ENCODE assay signal across 11 cellular contexts in the genomic region with DNA sequence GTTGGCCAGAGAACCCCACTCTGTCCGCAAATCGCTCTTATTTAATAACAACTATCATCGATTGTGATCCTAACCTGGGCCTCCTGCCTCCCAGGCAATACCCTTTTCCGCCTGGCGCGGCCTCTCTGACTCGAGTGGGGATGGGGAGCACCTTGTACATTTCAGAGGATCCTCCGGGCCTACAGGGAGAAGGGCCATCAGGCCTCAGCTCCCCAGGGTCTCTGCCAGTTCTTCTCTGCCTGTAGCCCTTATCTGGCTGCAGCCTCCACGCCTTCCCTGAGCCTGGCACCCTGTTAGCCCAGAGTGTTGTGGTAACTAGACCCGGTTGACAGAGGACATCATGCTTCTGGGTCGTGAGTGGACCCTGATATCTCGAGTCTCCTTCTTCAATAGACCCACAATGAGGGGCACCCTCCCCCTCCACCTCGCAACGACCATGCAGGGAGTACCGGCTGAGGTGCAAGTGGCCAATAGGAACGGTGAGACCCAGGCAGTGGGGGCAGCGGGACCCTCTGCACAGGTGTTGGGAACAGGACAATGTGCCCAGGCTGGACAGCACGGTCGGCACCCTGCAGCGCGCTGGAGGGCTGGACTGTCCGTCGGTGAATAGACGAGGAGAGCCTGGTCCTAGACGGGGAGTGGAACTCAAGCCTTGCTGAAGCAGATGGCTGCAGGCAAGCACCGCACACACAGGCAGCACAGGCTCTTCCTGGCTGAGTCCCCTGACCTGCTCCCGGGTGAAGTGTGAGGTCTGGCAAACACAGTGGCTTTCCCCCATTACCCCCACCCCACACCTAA. TPM values are rescaled to one million over a fixed set of nuclear protein-coding genes. Genes with fewer than 3 reads are reported as not detected.
A peak's percentile ranks its signal among the peaks of the same experiment; 100 is the strongest.
DNase-seq lines count a peak whose midpoint lies in the region; ATAC-seq and TF ChIP-seq lines count a peak whose summit lies in the region.
"Had no signal": no experiment of that assay in that cellular context is flagged by ENCODE, and none has a peak within 500 bp of the region (broad histone marks: within the 10 kb centered on the region; RNA-seq: fewer than 3 reads in every experiment).

No MANE protein-coding gene starts in this region.

- no peak overlapping the region for H3K4me2 ChIP-seq in smooth muscle cell

- no peaks in the 10 kb centered on the region for H3K9me3 Mint-ChIP-seq in activated CD4-positive, alpha-beta T cell treated with anti-CD3 and anti-CD28 coated beads, Interleukin-2, amount 10 ng/mL, durations not matched to agents 7 days and 5 days
- no peaks in the 10 kb centered on the region for H3K9me3 Mint-ChIP-seq in activated T-cell treated with anti-CD3 and anti-CD28 coated beads, Interleukin-2, amount 50 U/mL, for 4 hours

- no peaks in the 10 kb centered on the region for H3K79me2 ChIP-seq in smooth muscle cell (ENCODE audit: low read depth)

- WGBS in iPS DF 6.9 (ENCODE audit: insufficient coverage, insufficient read length), result no CpG with 5 or more reads among the region's 27 CpGs
- 80% methylated on average over 27 of the region's 27 CpGs for WGBS in smooth muscle cell (ENCODE audit: low lambda C conversion rate)

- peaks cover 60% of the 10 kb centered on the region for H3K4me1 Mint-ChIP-seq in activated CD4-positive, alpha-beta T cell treated with anti-CD3 and anti-CD28 coated beads, Interleukin-2, amount 10 ng/mL, durations not matched to agents 7 days and 5 days
- peaks cover 51% of the 10 kb centered on the region for H3K4me1 Mint-ChIP-seq in activated T-cell treated with anti-CD3 and anti-CD28 coated beads, Interleukin-2, amount 50 U/mL, for 4 hours (ENCODE audit: low read depth)

- H3K36me3 Mint-ChIP-seq in activated CD4-positive, alpha-beta T cell treated with anti-CD3 and anti-CD28 coated beads, Interleukin-2, amount 10 ng/mL, durations not matched to agents 7 days and 5 days (ENCODE audit: low read depth), result no peaks in the 10 kb centered on the region
- no peaks in the 10 kb centered on the region for H3K36me3 Mint-ChIP-seq in activated T-cell treated with anti-CD3 and anti-CD28 coated beads, Interleukin-2, amount 50 U/mL, for 4 hours (ENCODE audit: insufficient read depth)

- ATAC-seq in activated T-cell treated with anti-CD3 and anti-CD28 coated beads, Interleukin-2, amount 50 U/mL, for 4 hours, result no peak
- no peak for ATAC-seq in HG03097 (IDR thresholded peaks at IDR 0.05; ENCODE audit: low FRiP score, unreplicated experiment)

- H3K4me3 Mint-ChIP-seq in activated CD4-positive, alpha-beta T cell treated with anti-CD3 and anti-CD28 coated beads, Interleukin-2, amount 10 ng/mL, durations not matched to agents 7 days and 5 days, result peak overlapping the region; percentile 1
- H3K4me3 Mint-ChIP-seq in activated T-cell treated with anti-CD3 and anti-CD28 coated beads, Interleukin-2, amount 50 U/mL, for 4 hours, result peak overlapping the region; percentile 63

- H3K27me3 ChIP-seq in iPS DF 6.9 (ENCODE audit: control insufficient read depth, insufficient read depth, low read length) (no peaks in the 10 kb centered on the region), smooth muscle cell (ENCODE audit: low read depth) (peaks cover 54% of the 10 kb centered on the region)

- no peak overlapping the region for H3K27ac Mint-ChIP-seq in activated CD4-positive, alpha-beta T cell treated with anti-CD3 and anti-CD28 coated beads, Interleukin-2, amount 10 ng/mL, durations not matched to agents 7 days and 5 days

- peak overlapping the region; percentile 27; the same call in 1 of the 2 replicates for H3K4me3 ChIP-seq in iPS DF 6.9 (ENCODE audit: low read length)
- H3K4me3 ChIP-seq in smooth muscle cell, result peak overlapping the region; percentile 38

- H3K27ac ChIP-seq in iPS DF 6.9 (ENCODE audit: low read length) (no peak overlapping the region), smooth muscle cell (ENCODE audit: low read depth) (no peak overlapping the region), caudate nucleus (ENCODE audit: low read depth, low read length) (no peak overlapping the region)

- H3K36me3 ChIP-seq in iPS DF 6.9 (ENCODE audit: control insufficient read depth, insufficient read depth, low read length) (no peaks in the 10 kb centered on the region), smooth muscle cell (ENCODE audit: low read depth) (no peaks in the 10 kb centered on the region)

- H4K20me1 ChIP-seq in smooth muscle cell (ENCODE audit: low read depth), result no peaks in the 10 kb centered on the region

- H3K9me3 ChIP-seq in iPS DF 6.9 (ENCODE audit: control insufficient read depth, insufficient read depth, low read length) (no peaks in the 10 kb centered on the region), smooth muscle cell (replicated peaks; ENCODE audit: low read depth) (no peaks in the 10 kb centered on the region)

- peaks cover 38% of the 10 kb centered on the region for H3K27me3 Mint-ChIP-seq in activated CD4-positive, alpha-beta T cell treated with anti-CD3 and anti-CD28 coated beads, Interleukin-2, amount 10 ng/mL, durations not matched to agents 7 days and 5 days
- H3K27me3 Mint-ChIP-seq in activated T-cell treated with anti-CD3 and anti-CD28 coated beads, Interleukin-2, amount 50 U/mL, for 4 hours (ENCODE audit: low read depth), result peaks cover 12% of the 10 kb centered on the region

- no peak overlapping the region for H2AFZ ChIP-seq in smooth muscle cell (ENCODE audit: low read depth)

- H3K4me1 ChIP-seq in iPS DF 6.9 (ENCODE audit: control insufficient read depth, insufficient read depth, low read length) (peaks cover 2% of the 10 kb centered on the region; the same call in 1 of the 2 replicates), smooth muscle cell (ENCODE audit: low read depth) (no peaks in the 10 kb centered on the region)

- POLR2A ChIA-PET in activated CD4-positive, alpha-beta T cell treated with anti-CD3 and anti-CD28 coated beads, Interleukin-2, amount 10 ng/mL, durations not matched to agents 7 days and 5 days (lab: Charles Lee), result interaction anchor here (0.6 kb wide), 1 partner anchor 180 kb away, joined by 8 read pairs; no protein-coding TSS in a partner anchor

- no peaks in the 10 kb centered on the region for H3F3A ChIP-seq in smooth muscle cell (ENCODE audit: low read depth)

- H3K9ac ChIP-seq in smooth muscle cell (ENCODE audit: low read depth), result no peak overlapping the region

- CTCF ChIA-PET in activated CD4-positive, alpha-beta T cell treated with anti-CD3 and anti-CD28 coated beads, Interleukin-2, amount 10 ng/mL, durations not matched to agents 7 days and 5 days (lab: Charles Lee), result interaction anchor here (1.0 to 4.1 kb wide), 7 partner anchors 14 to 191 kb away, joined by 3 to 33 read pairs (median 4); a partner anchor contains a TSS

- no peak for DNase-seq in activated CD4-positive, alpha-beta T cell treated with anti-CD3 and anti-CD28 coated beads, Interleukin-2, amount 10 ng/mL, durations not matched to agents 7 days and 5 days
- no peak for DNase-seq in activated CD4-positive, alpha-beta T cell treated with anti-CD3 and anti-CD28 coated beads, Interleukin-2, amount 50 U/mL, for 4 hours
- DNase-seq in activated T-cell treated with anti-CD3 and anti-CD28 coated beads, Interleukin-2, amount 50 U/mL, for 4 hours, result no peak
- DNase-seq in iPS DF 6.9 (ENCODE audit: low read depth, low spot score) (no peak), smooth muscle cell (lab: John Stamatoyannopoulos, UW; ENCODE audit: unreplicated experiment) (no peak), NCI-H146 (lab: John Stamatoyannopoulos, UW) (no peak), caudate nucleus (lab: John Stamatoyannopoulos, UW) (no peak)
- DNase-seq: NCI-H226 had no signal

- no peak for TF ChIP-seq CTCF in smooth muscle cell (IDR thresholded peaks at IDR 0.05; ENCODE audit: borderline replicate concordance, insufficient read depth, poor library complexity, severe bottlenecking)

RNA-seq across cellular contexts. Expression of a gene that starts 7.1 kb away (rescaled TPM):
- total RNA-seq in activated CD4-positive, alpha-beta T cell treated with anti-CD3 and anti-CD28 coated beads, Interleukin-2, amount 10 ng/mL, durations not matched to agents 7 days and 5 days, result 1 to 10 TPM; 2.2 to 2.6 TPM
- total RNA-seq in activated T-cell treated with anti-CD3 and anti-CD28 coated beads, Interleukin-2, amount 50 U/mL, for 4 hours, result under 1 TPM; 0.16 to 0.45 (median 0.30) TPM
- 5.2 and 9.5 TPM in 2 replicates for total RNA-seq in smooth muscle cell
- 4.1 and 9.8 TPM in 2 replicates for polyA plus RNA-seq in smooth muscle cell
- polyA plus RNA-seq: AG04450 had no signal

RNA-seq across cellular contexts. Expression of a gene that starts 11.5 kb away (rescaled TPM):
- under 1 TPM in 1 of 2 experiments, not detected in 1; 0.17 TPM for total RNA-seq in activated CD4-positive, alpha-beta T cell treated with anti-CD3 and anti-CD28 coated beads, Interleukin-2, amount 10 ng/mL, durations not matched to agents 7 days and 5 days
- total RNA-seq in activated T-cell treated with anti-CD3 and anti-CD28 coated beads, Interleukin-2, amount 50 U/mL, for 4 hours, result under 1 TPM; 0.11 to 0.30 (median 0.13) TPM
- total RNA-seq in smooth muscle cell, result not detected in 2 replicates
- not detected in 2 replicates for polyA plus RNA-seq in smooth muscle cell
- total RNA-seq: T-helper 1 cell treated with Interleukin-12 subunit alpha and Interleukin-12 subunit beta and Interleukin-4 antibody, amounts not matched to agents 30 ng/mL and 1 ng/mL, for 36 hours had no signal
- polyA plus RNA-seq: AG04450 had no signal

RNA-seq across cellular contexts. Expression of a gene that starts 43.2 kb away (rescaled TPM):
- 1,000 to 10,000 TPM; 1,663 to 1,924 TPM for total RNA-seq in activated CD4-positive, alpha-beta T cell treated with anti-CD3 and anti-CD28 coated beads, Interleukin-2, amount 10 ng/mL, durations not matched to agents 7 days and 5 days
- total RNA-seq in activated T-cell treated with anti-CD3 and anti-CD28 coated beads, Interleukin-2, amount 50 U/mL, for 4 hours, result 10 to 100 TPM; 82.3 to 99.4 (median 93.8) TPM
- 1.1 TPM in 1 of 2 replicates, not detected in the other for total RNA-seq in smooth muscle cell
- polyA plus RNA-seq in smooth muscle cell, result 0.39 and 1.3 TPM in 2 replicates
- polyA plus RNA-seq: AG04450 had no signal

RNA-seq across cellular contexts. Expression of a gene that starts 49.6 kb away (rescaled TPM):
- not detected for total RNA-seq in activated CD4-positive, alpha-beta T cell treated with anti-CD3 and anti-CD28 coated beads, Interleukin-2, amount 10 ng/mL, durations not matched to agents 7 days and 5 days
- total RNA-seq in activated T-cell treated with anti-CD3 and anti-CD28 coated beads, Interleukin-2, amount 50 U/mL, for 4 hours, result under 1 TPM; 0.37 to 0.57 (median 0.46) TPM
- not detected in 2 replicates for total RNA-seq in smooth muscle cell
- 0.08 and 0.13 TPM in 2 replicates for polyA plus RNA-seq in smooth muscle cell
- total RNA-seq: T-helper 1 cell treated with Interleukin-12 subunit alpha and Interleukin-12 subunit beta and Interleukin-4 antibody, amounts not matched to agents 30 ng/mL and 1 ng/mL, for 36 hours had no signal
- polyA plus RNA-seq: AG04450 had no signal

RNA-seq across cellular contexts. Expression of a gene that starts 54.6 kb away (rescaled TPM):
- 10 to 100 TPM; 48.6 to 51.3 TPM for total RNA-seq in activated CD4-positive, alpha-beta T cell treated with anti-CD3 and anti-CD28 coated beads, Interleukin-2, amount 10 ng/mL, durations not matched to agents 7 days and 5 days
- total RNA-seq in activated T-cell treated with anti-CD3 and anti-CD28 coated beads, Interleukin-2, amount 50 U/mL, for 4 hours, result 10 to 100 TPM; 17.4 to 21.1 (median 19.9) TPM
- 3.3 and 4.8 TPM in 2 replicates for total RNA-seq in smooth muscle cell
- 17.7 and 20.3 TPM in 2 replicates for polyA plus RNA-seq in smooth muscle cell

Comparison
In these comparisons a context has a peak if more than half of its experiments do, and no peak if none do; other contexts are left out.
1. RNA of a gene that starts 43.2 kb away (total RNA-seq): 1,663 to 1,924 TPM in activated CD4-positive, alpha-beta T cell treated with anti-CD3 and anti-CD28 coated beads, Interleukin-2, amount 10 ng/mL, durations not matched to agents 7 days and 5 days and 82.3 to 99.4 TPM in activated T-cell treated with anti-CD3 and anti-CD28 coated beads, Interleukin-2, amount 50 U/mL, for 4 hours; 1.1 TPM in smooth muscle cell; every median in the first group is over 10 times any median in the second.